Comparison of ENCODE assay signal across 12 cellular contexts in the genomic region with DNA sequence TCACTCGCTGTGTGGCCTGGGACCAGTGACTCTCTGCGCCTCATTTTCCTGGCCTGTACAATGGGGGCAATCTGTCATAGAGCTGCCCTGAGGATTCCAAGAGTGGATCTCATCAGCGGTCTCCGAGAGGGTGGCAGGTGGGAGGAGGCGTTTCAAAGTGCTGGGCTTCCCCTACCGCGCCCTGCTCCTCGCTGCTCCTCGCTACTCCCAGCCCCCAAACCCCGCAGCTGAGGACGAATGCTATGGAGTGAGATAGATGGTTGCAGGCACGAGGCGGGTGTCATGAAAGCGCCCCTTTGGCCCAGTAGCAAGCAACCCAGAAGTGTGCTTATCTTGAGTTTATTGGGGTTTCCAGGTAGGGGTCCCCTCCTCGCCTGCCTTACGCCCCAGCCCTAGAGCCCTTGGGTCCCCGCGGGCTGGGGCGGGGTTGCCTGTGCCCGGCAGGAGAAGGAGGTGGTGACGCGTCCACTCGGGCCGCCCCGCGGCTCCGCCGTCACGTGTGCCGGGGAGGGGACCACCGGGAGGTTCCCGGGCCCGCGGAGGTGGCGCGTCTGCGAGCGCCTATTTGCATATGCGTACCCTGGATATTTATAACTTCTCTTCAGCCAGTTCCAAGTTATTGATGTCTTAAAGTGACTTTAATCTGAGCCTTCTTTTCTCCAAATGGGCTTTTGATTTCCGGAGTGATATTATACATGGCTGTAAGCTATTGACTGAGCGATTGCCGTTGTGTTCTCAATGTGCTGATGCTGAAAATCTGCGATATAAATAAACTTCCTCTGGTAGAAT.
DNase-seq lines count a peak whose midpoint lies in the region; ATAC-seq, FAIRE-seq and TF ChIP-seq lines count a peak whose summit lies in the region.
"Had no signal": no experiment of that assay in that cellular context is flagged by ENCODE, and none has a peak within 500 bp of the region (broad histone marks: within the 10 kb centered on the region; RNA-seq: fewer than 3 reads in every experiment).

No MANE protein-coding gene starts in this region.

- no peak overlapping the region for H3K9ac ChIP-seq in iPS-20b (ENCODE audit: low read depth, low read length)
- peak overlapping the region; percentile 11 to 51 for H3K9ac ChIP-seq in stomach smooth muscle (ENCODE audit: low read length in 2 of 2)

- ATAC-seq in GM21526 (IDR thresholded peaks at IDR 0.05; ENCODE audit: low FRiP score, unreplicated experiment) (no peak), HG02970 (IDR thresholded peaks at IDR 0.05; ENCODE audit: low FRiP score, unreplicated experiment) (no peak)

- H3K9me3 ChIP-seq in iPS-20b (ENCODE audit: insufficient read depth, low read depth, low read length) = no peaks in the 10 kb centered on the region
- H3K9me3 ChIP-seq in stomach smooth muscle (ENCODE audit: control insufficient read depth in 2 of 2, low read length in 2 of 2) = no peaks in the 10 kb centered on the region

- H3K4me3 ChIP-seq in choroid plexus epithelial cell (ENCODE audit: low read depth, low read length) = peak overlapping the region; percentile 33
- peak overlapping the region; percentile 28; the same call in 1 of the 2 replicates for H3K4me3 ChIP-seq in iPS-20b (ENCODE audit: low read length)
- peak overlapping the region; percentile 62 to 72 for H3K4me3 ChIP-seq in stomach smooth muscle (ENCODE audit: low read length in 2 of 2)

- H3K36me3 ChIP-seq in iPS-20b (ENCODE audit: insufficient read depth, low read depth, low read length) (no peaks in the 10 kb centered on the region), stomach smooth muscle (ENCODE audit: control insufficient read depth in 2 of 2, insufficient read depth in 2 of 2, low read length in 2 of 2) (no peaks in the 10 kb centered on the region)

- peaks cover 2 to 10% (median 3%) of the 10 kb centered on the region in 3 donors for H3K27me3 Mint-ChIP-seq in immature natural killer cell (ENCODE audit: low read depth in 3 of 3)

- no peaks in the 10 kb centered on the region for H3K9me3 Mint-ChIP-seq in immature natural killer cell
- H3K9me3 Mint-ChIP-seq: activated B cell treated with CpG ODN at 0.5 μM for 24 hours had no signal

- H3K4me1 Mint-ChIP-seq in immature natural killer cell = peaks cover 0 to 9% of the 10 kb centered on the region in 2 donors

- no peak overlapping the region for H3K27ac ChIP-seq in iPS-20b (ENCODE audit: low read length)
- no peak overlapping the region for H3K27ac ChIP-seq in stomach smooth muscle (ENCODE audit: low read length)
- H3K27ac ChIP-seq: epithelial cell of prostate had no signal

- no peak for TF ChIP-seq POLR2A in GM12891 (IDR thresholded peaks at IDR 0.05; ENCODE audit: low read depth, low read length)

- no peak for TF ChIP-seq CTCF in choroid plexus epithelial cell (conservative IDR thresholded peaks at IDR 0.05; ENCODE audit: low read depth, low read length)

- H3K4me1 ChIP-seq in iPS-20b (ENCODE audit: insufficient read depth, low read length) (no peaks in the 10 kb centered on the region), stomach smooth muscle (ENCODE audit: control insufficient read depth, insufficient read depth, low read length) (peaks cover 6% of the 10 kb centered on the region)

- H3K27me3 ChIP-seq in iPS-20b (ENCODE audit: insufficient read depth, low read length) (peaks cover 6% of the 10 kb centered on the region; the same call in 1 of the 2 replicates), stomach smooth muscle (ENCODE audit: control insufficient read depth in 1 of 2, insufficient read depth in 2 of 2, low read length in 2 of 2) (no peaks in the 10 kb centered on the region)

- DNase-seq in GM12891 (ENCODE audit: insufficient read length, low spot score) = no peak
- DNase-seq in choroid plexus epithelial cell (ENCODE audit: low read depth) = no peak
- DNase-seq in immature natural killer cell = no peak
- DNase-seq in inferior parietal cortex (ENCODE audit: extremely low spot score) = no peak
- DNase-seq: activated B cell treated with CpG ODN at 0.5 μM for 24 hours; activated naive CD4-positive, alpha-beta T cell treated with anti-CD3 and anti-CD28 coated beads, Interleukin-2, amount 50 U/mL, for 16 hours; stimulated activated CD4-positive, alpha-beta T cell treated with anti-CD3 and anti-CD28 coated beads, Interleukin-2, amount 100 ng/mL, for 24 hours had no signal

- peak; percentile 9 for FAIRE-seq in GM12891 (lab: Jason Lieb, UNC)

- H3K36me3 Mint-ChIP-seq in immature natural killer cell = no peaks in the 10 kb centered on the region

- H3K27ac Mint-ChIP-seq in immature natural killer cell = no peak overlapping the region
- H3K27ac Mint-ChIP-seq: activated B cell treated with CpG ODN at 0.5 μM for 24 hours had no signal

- no peak overlapping the region for H3K4me3 Mint-ChIP-seq in immature natural killer cell
- H3K4me3 Mint-ChIP-seq: activated B cell treated with CpG ODN at 0.5 μM for 24 hours had no signal

TF ChIP-seq in GM12891, 5 proteins besides CTCF, POLR2A, EP300 and RAD21:
- TF ChIP-seq SPI1 (IDR thresholded peaks at IDR 0.05; ENCODE audit: low read depth, low read length) (no peak), POLR2AphosphoS5 (IDR thresholded peaks at IDR 0.05; ENCODE audit: low read depth, low read length) (no peak), PAX5 (IDR thresholded peaks at IDR 0.05; ENCODE audit: insufficient read depth, low read length, severe bottlenecking) (no peak), TAF1 (IDR thresholded peaks at IDR 0.05; ENCODE audit: low read depth, low read length) (no peak), POU2F2 (IDR thresholded peaks at IDR 0.05; ENCODE audit: low read depth, low read length) (no peak; the same call in 1 of the 2 replicates)
